In the genomic region with DNA sequence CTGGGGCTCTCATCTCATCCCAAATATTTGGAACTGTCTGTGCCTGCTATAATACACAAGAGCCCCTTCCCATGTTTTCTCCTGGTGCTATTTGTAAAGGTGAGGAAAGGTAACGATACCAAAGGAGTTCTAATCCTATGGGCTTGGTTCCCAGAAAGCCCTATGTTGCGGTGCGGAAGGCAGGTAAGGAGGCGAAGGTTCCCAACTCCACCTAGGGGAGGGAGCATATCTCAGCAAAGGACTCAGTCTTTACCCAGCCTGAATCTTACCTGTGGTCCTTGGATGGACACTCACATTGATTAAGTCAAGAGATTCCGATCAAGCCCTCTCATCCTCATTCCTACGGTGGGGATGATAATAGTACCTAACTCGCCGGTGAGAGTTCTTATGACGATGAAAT, we compare ENCODE assay signal across 21 cellular contexts.
DNase-seq lines count a peak whose midpoint lies in the region; ATAC-seq, FAIRE-seq and TF ChIP-seq lines count a peak whose summit lies in the region.
"Had no signal": no experiment of that assay in that cellular context is flagged by ENCODE, and none has a peak within 500 bp of the region (broad histone marks: within the 10 kb centered on the region; RNA-seq: fewer than 3 reads in every experiment).

No MANE protein-coding gene starts in this region.

- H3K36me3 ChIP-seq in A673 (ENCODE audit: insufficient read depth, low read length, poor library complexity, severe bottlenecking) (no peaks in the 10 kb centered on the region), prostate gland (no peaks in the 10 kb centered on the region)
- H3K36me3 ChIP-seq in CD4-positive, alpha-beta memory T cell (ENCODE audit: insufficient read depth, low read length): no peaks in the 10 kb centered on the region
- H3K36me3 ChIP-seq: cardiac muscle cell had no signal

- H3K27me3 Mint-ChIP-seq in CD4-positive, alpha-beta memory T cell: no peaks in the 10 kb centered on the region
- H3K27me3 Mint-ChIP-seq: naive thymus-derived CD8-positive, alpha-beta T cell had no signal

- H3K4me1 ChIP-seq in A673 (ENCODE audit: insufficient read depth, low read length, poor library complexity, severe bottlenecking) (peaks cover 39% of the 10 kb centered on the region), prostate gland (replicated peaks) (peaks cover 9% of the 10 kb centered on the region)
- peaks cover 36% of the 10 kb centered on the region for H3K4me1 ChIP-seq in CD4-positive, alpha-beta memory T cell (ENCODE audit: insufficient read depth, low read length)

- ATAC-seq in HG03175 (IDR thresholded peaks at IDR 0.05; ENCODE audit: unreplicated experiment): no peak
- ATAC-seq: naive thymus-derived CD8-positive, alpha-beta T cell had no signal

- TF ChIP-seq CTCF in A673 (conservative IDR thresholded peaks at IDR 0.05; ENCODE audit: low read depth, low read length) (no peak), prostate gland (IDR thresholded peaks at IDR 0.05) (no peak)

- H3K4me3 ChIP-seq in A673 (ENCODE audit: low read depth, low read length, poor library complexity, severe bottlenecking) (no peak overlapping the region), prostate gland (no peak overlapping the region)
- H3K4me3 ChIP-seq in CD4-positive, alpha-beta memory T cell (ENCODE audit: low read length in 2 of 2): no peak overlapping the region
- H3K4me3 ChIP-seq: cardiac muscle cell, lung, smooth muscle cell had no signal

- H3K36me3 Mint-ChIP-seq in CD4-positive, alpha-beta memory T cell: peaks cover 21 to 30% of the 10 kb centered on the region in 2 donors

- CTCF ChIA-PET in A673 (lab: Charles Lee): no interaction called here
- CTCF ChIA-PET in CD4-positive, alpha-beta memory T cell (lab: Charles Lee; ENCODE audit: partially characterized antibody): interaction anchor here (1.1 to 1.4 kb wide), 2 partner anchors 24 to 136 kb away, joined by 4 to 6 read pairs; no protein-coding TSS in a partner anchor

- no peaks in the 10 kb centered on the region for H3K9me3 Mint-ChIP-seq in CD4-positive, alpha-beta memory T cell
- H3K9me3 Mint-ChIP-seq: naive thymus-derived CD8-positive, alpha-beta T cell had no signal

- H3K27ac Mint-ChIP-seq in CD4-positive, alpha-beta memory T cell: peak overlapping the region in 3 of 7 donors; percentile 0 to 68 (median 27)
- H3K27ac Mint-ChIP-seq: progenitor cell of endocrine pancreas had no signal

- intact Hi-C loops in A673 (cut with micrococcal nuclease; ENCODE audit: unreplicated experiment) (no loop called here), prostate gland (cut with DNase I) (loop anchor here (5.0 kb wide), 2 partner anchors 58 to 138 kb away; partner anchors contain the start of gene BCL2)
- intact Hi-C loops in CD4-positive, alpha-beta memory T cell (cut with micrococcal nuclease): no loop called here

- DNase-seq in A673 (ENCODE audit: low spot score) (no peak), GM18507 (ENCODE audit: extremely low spot score, insufficient read length, low read depth) (no peak), prostate gland (ENCODE audit: low spot score) (no peak), NCI-H2196 treated with DMSO at 0.1 percent for 48 hours (lab: John Stamatoyannopoulos, UW; ENCODE audit: unreplicated experiment) (no peak), NCI-H226 (no peak)
- DNase-seq in CD4-positive, alpha-beta memory T cell: no peak
- DNase-seq: activated T-cell treated with anti-CD3 and anti-CD28 coated beads, Interleukin-2, amount 50 U/mL, for 48 hours; COR-L47; effector CD8-positive, alpha-beta T cell; EL; KG1; naive thymus-derived CD8-positive, alpha-beta T cell; NCI-H2029; stimulated activated CD8-positive, alpha-beta memory T cell treated with anti-CD3 and anti-CD28 coated beads, Interleukin-4, amount 100 ng/mL, for 48 hours; trophoblast cell had no signal

- peaks cover 35 to 80% (median 56%) of the 10 kb centered on the region in 4 donors for H3K4me1 Mint-ChIP-seq in CD4-positive, alpha-beta memory T cell

- TF ChIP-seq POLR2A in prostate gland (IDR thresholded peaks at IDR 0.05): no peak

- H3K27me3 ChIP-seq in A673 (replicated peaks; ENCODE audit: insufficient read depth, low read depth, low read length, poor library complexity) (no peaks in the 10 kb centered on the region), prostate gland (replicated peaks; ENCODE audit: insufficient read depth) (no peaks in the 10 kb centered on the region)
- H3K27me3 ChIP-seq in CD4-positive, alpha-beta memory T cell (ENCODE audit: insufficient read depth, low read length): no peaks in the 10 kb centered on the region
- H3K27me3 ChIP-seq: cardiac muscle cell had no signal

- H3K27ac ChIP-seq in A673 (ENCODE audit: low read depth, low read length, poor library complexity, severe bottlenecking): peak overlapping the region; percentile 53
- H3K27ac ChIP-seq in cingulate gyrus (ENCODE audit: low read depth, low read length): peak overlapping the region; percentile 61
- H3K27ac ChIP-seq in prostate gland: peak overlapping the region; percentile 79 to 80
- H3K27ac ChIP-seq in CD4-positive, alpha-beta memory T cell (ENCODE audit: low read depth, low read length): no peak overlapping the region
- H3K27ac ChIP-seq: cardiac muscle cell had no signal

- H3K9me3 ChIP-seq in A673 (ENCODE audit: low read depth, low read length, poor library complexity, severe bottlenecking) (peaks cover 3% of the 10 kb centered on the region), prostate gland (no peaks in the 10 kb centered on the region)
- no peaks in the 10 kb centered on the region for H3K9me3 ChIP-seq in CD4-positive, alpha-beta memory T cell (ENCODE audit: control insufficient read depth in 1 of 2, low read length in 2 of 2)

- FAIRE-seq in GM18507 (lab: Jason Lieb, UNC): peak; percentile 51

- no TSS peak for BruUV-seq in A673 (replicated peaks; lab: Mats Ljungman, UMichigan)

- 86% methylated on average over 9 of the region's 9 CpGs for WGBS in prostate gland

- no peak overlapping the region for H3K4me3 Mint-ChIP-seq in CD4-positive, alpha-beta memory T cell
- H3K4me3 Mint-ChIP-seq: naive thymus-derived CD8-positive, alpha-beta T cell had no signal

- POLR2A ChIA-PET in A673 (lab: Charles Lee; ENCODE audit: low non-redundant PET): interaction anchor here (0.7 kb wide), 1 partner anchor 163 kb away, joined by 3 read pairs; no protein-coding TSS in a partner anchor
- POLR2A ChIA-PET in CD4-positive, alpha-beta memory T cell (lab: Charles Lee; ENCODE audit: partially characterized antibody): interaction anchor here (1.4 kb wide), 1 partner anchor 18 kb away, joined by 5 read pairs; no protein-coding TSS in a partner anchor
